22 cellular contexts compared by ENCODE assay signal in the genomic region with DNA sequence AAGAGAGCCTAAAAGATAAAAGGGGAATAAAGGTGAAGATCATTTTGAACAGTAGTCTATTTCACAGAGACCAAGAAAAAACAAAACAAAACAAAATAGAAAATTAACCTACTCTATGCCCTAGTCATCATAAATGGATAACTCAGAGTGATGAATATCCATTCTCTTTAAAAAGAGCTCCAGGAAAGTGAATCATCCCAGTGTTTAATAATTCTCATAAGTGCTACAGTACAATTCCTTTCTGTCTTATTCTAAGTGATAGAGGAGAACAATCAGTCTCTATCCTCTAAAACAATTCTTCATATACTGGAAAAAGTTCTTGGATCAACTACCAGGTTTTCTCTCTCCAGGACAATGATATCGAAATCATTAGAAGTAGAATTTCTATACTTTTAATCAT.
"Had no signal": no experiment of that assay in that cellular context is flagged by ENCODE, and none has a peak within 500 bp of the region (broad histone marks: within the 10 kb centered on the region; RNA-seq: fewer than 3 reads in every experiment).

No MANE protein-coding gene starts in this region.

- DNase-seq: dorsolateral prefrontal cortex; effector CD8-positive, alpha-beta T cell; foreskin fibroblast; immature natural killer cell; kidney; mesendoderm; naive B cell; occipital lobe; pancreas; retina; right lobe of liver; stimulated activated CD4-positive, alpha-beta T cell treated with anti-CD3 and anti-CD28 coated beads, Interleukin-4, amount 100 ng/mL, for 4 hours; stimulated activated naive B cell treated with anti-CD40 and anti-IgM and Interleukin-4, amounts not matched to agents 10 μg/mL and 1 μg/mL and 100 μg/mL, for 72 hours; stimulated activated naive CD8-positive, alpha-beta T cell treated with anti-CD3 and anti-CD28 coated beads, Interleukin-15, amount 100 ng/mL, for 72 hours; testis; upper lobe of right lung had no signal

- H3K4me1 ChIP-seq: esophagus muscularis mucosa, right lobe of liver, testis, tibial nerve, upper lobe of right lung had no signal

- H3K4me3 Mint-ChIP-seq: immature natural killer cell; naive B cell; nephron; stimulated activated naive B cell treated with anti-CD40 and anti-IgM and Interleukin-4, amounts not matched to agents 10 μg/mL and 1 μg/mL and 100 μg/mL, for 72 hours; stimulated activated naive CD8-positive, alpha-beta T cell treated with anti-CD3 and anti-CD28 coated beads, Interleukin-15, amount 100 ng/mL, for 72 hours had no signal

- H3K4me1 Mint-ChIP-seq: naive B cell; nephron; stimulated activated naive B cell treated with anti-CD40 and anti-IgM and Interleukin-4, amounts not matched to agents 10 μg/mL and 1 μg/mL and 100 μg/mL, for 72 hours had no signal

- H3K36me3 ChIP-seq: pancreas had no signal

- FAIRE-seq: pancreas had no signal

- H3K27ac Mint-ChIP-seq: immature natural killer cell; nephron; progenitor cell of endocrine pancreas; stimulated activated naive B cell treated with anti-CD40 and anti-IgM and Interleukin-4, amounts not matched to agents 10 μg/mL and 1 μg/mL and 100 μg/mL, for 72 hours; stimulated activated naive CD8-positive, alpha-beta T cell treated with anti-CD3 and anti-CD28 coated beads, Interleukin-15, amount 100 ng/mL, for 72 hours had no signal

- ATAC-seq: pancreas; right lobe of liver; stimulated activated naive B cell treated with anti-CD40 and anti-IgM and Interleukin-4, amounts not matched to agents 10 μg/mL and 1 μg/mL and 100 μg/mL, for 72 hours; stimulated activated naive CD8-positive, alpha-beta T cell treated with anti-CD3 and anti-CD28 coated beads, Interleukin-15, amount 100 ng/mL, for 72 hours; upper lobe of right lung had no signal

- H3K27me3 ChIP-seq: dorsolateral prefrontal cortex, esophagus muscularis mucosa, pancreas, right lobe of liver, testis, tibial nerve, upper lobe of right lung had no signal

- H3K9me3 ChIP-seq: esophagus muscularis mucosa, pancreas, right lobe of liver, testis, tibial nerve, upper lobe of right lung had no signal

- H3K9me3 Mint-ChIP-seq: immature natural killer cell; naive B cell; nephron; stimulated activated naive B cell treated with anti-CD40 and anti-IgM and Interleukin-4, amounts not matched to agents 10 μg/mL and 1 μg/mL and 100 μg/mL, for 72 hours; stimulated activated naive CD8-positive, alpha-beta T cell treated with anti-CD3 and anti-CD28 coated beads, Interleukin-15, amount 100 ng/mL, for 72 hours had no signal

- H3K27ac ChIP-seq: coronary artery, dorsolateral prefrontal cortex, epithelial cell of prostate, esophagus muscularis mucosa, pancreas, right lobe of liver, testis, tibial nerve, upper lobe of right lung had no signal

- H3K4me3 ChIP-seq: coronary artery, dorsolateral prefrontal cortex, esophagus muscularis mucosa, pancreas, right lobe of liver, testis, tibial nerve, upper lobe of right lung had no signal

- H3K27me3 Mint-ChIP-seq: naive B cell; progenitor cell of endocrine pancreas; stimulated activated naive B cell treated with anti-CD40 and anti-IgM and Interleukin-4, amounts not matched to agents 10 μg/mL and 1 μg/mL and 100 μg/mL, for 72 hours; stimulated activated naive CD8-positive, alpha-beta T cell treated with anti-CD3 and anti-CD28 coated beads, Interleukin-15, amount 100 ng/mL, for 72 hours had no signal
